ENCODE assay signal across 24 cellular contexts in genomic region chrX:140343226-140343873, GRCh38.
DNase-seq lines count a peak whose midpoint lies in the region; ATAC-seq and TF ChIP-seq lines count a peak whose summit lies in the region.
"Had no signal": no experiment of that assay in that cellular context is flagged by ENCODE, and none has a peak within 500 bp of the region (broad histone marks: within the 10 kb centered on the region; RNA-seq: fewer than 3 reads in every experiment).

No MANE protein-coding gene starts in this region.

- in situ Hi-C loops in astrocyte of the spinal cord (cut with HindIII; ENCODE audit: low sequenced_read_pairs): no loop called here

- ATAC-seq in GM21825 (IDR thresholded peaks at IDR 0.05; ENCODE audit: unreplicated experiment) (no peak), left lobe of liver (no peak)
- ATAC-seq: T-cell had no signal

- peak; percentile 1 for DNase-seq in EL
- DNase-seq in M059J (ENCODE audit: low read depth): peak; percentile 69
- peak; percentile 6 for DNase-seq in astrocyte of the spinal cord (ENCODE audit: low read depth, low spot score)
- peak; percentile 1 for DNase-seq in iris pigment epithelial cell (ENCODE audit: low read depth)
- DNase-seq in NCI-H2029 treated with DMSO at 0.1 percent for 48 hours (lab: John Stamatoyannopoulos, UW): no peak
- DNase-seq in left lobe of liver (ENCODE audit: low spot score): no peak
- DNase-seq in MG63: no peak
- DNase-seq: activated CD4-positive, CD25-positive, alpha-beta regulatory T cell; activated naive CD4-positive, alpha-beta T cell treated with Interleukin-2 at 50 U/mL for 16 hours; adrenal gland; caudate nucleus; DMS79 treated with DMSO at 0.1 percent for 48 hours; glutamatergic neuron; Karpas-422; kidney; NCI-H1092; NCI-H187 treated with DMSO at 0.1 percent for 48 hours; NCI-H526; Peyer's patch; spleen; T-cell; upper lobe of left lung had no signal

- H3K4me3 ChIP-seq in astrocyte of the spinal cord (ENCODE audit: low read depth, low read length): no peak overlapping the region
- no peak overlapping the region for H3K4me3 ChIP-seq in MG63
- H3K4me3 ChIP-seq: adrenal gland, Peyer's patch, right atrium auricular region, spleen, upper lobe of left lung had no signal

- H3K9me3 ChIP-seq in MG63: no peaks in the 10 kb centered on the region
- H3K9me3 ChIP-seq: adrenal gland, Peyer's patch, right atrium auricular region, spleen, upper lobe of left lung had no signal

- TF ChIP-seq CTCF in astrocyte of the spinal cord (IDR thresholded peaks at IDR 0.05; ENCODE audit: low read depth, low read length): no peak

- no peaks in the 10 kb centered on the region for H3K27me3 ChIP-seq in MG63
- H3K27me3 ChIP-seq: adrenal gland, Peyer's patch, right atrium auricular region, spleen, upper lobe of left lung had no signal

- no peaks in the 10 kb centered on the region for H3K36me3 ChIP-seq in MG63
- H3K36me3 ChIP-seq: adrenal gland, Peyer's patch, right atrium auricular region, spleen, upper lobe of left lung had no signal

Comparison
In these comparisons a context has a peak if more than half of its experiments do, and no peak if none do; other contexts are left out.
1. DNase-seq: peak in EL (single experiment), M059J (single experiment), astrocyte of the spinal cord (single experiment) and iris pigment epithelial cell (single experiment); none in NCI-H2029 treated with DMSO at 0.1 percent for 48 hours (single experiment), left lobe of liver (single experiment) and MG63 (single experiment).